16 cellular contexts compared by ENCODE assay signal in genomic region chr14:99194136-99194535, GRCh38.
DNase-seq lines count a peak whose midpoint lies in the region; ATAC-seq and TF ChIP-seq lines count a peak whose summit lies in the region.
"Had no signal": no experiment of that assay in that cellular context is flagged by ENCODE, and none has a peak within 500 bp of the region (broad histone marks: within the 10 kb centered on the region; RNA-seq: fewer than 3 reads in every experiment).

No MANE protein-coding gene starts in this region.

- H3K9me3 Mint-ChIP-seq in activated naive CD4-positive, alpha-beta T cell treated with anti-CD3 and anti-CD28 coated beads, Interleukin-2, amount 50 U/mL, for 24 hours: no peaks in the 10 kb centered on the region
- no peaks in the 10 kb centered on the region for H3K9me3 Mint-ChIP-seq in activated CD4-positive, alpha-beta memory T cell treated with anti-CD3 and anti-CD28 coated beads for 36 hours
- no peaks in the 10 kb centered on the region for H3K9me3 Mint-ChIP-seq in chondrocyte (ENCODE audit: low read depth)
- H3K9me3 Mint-ChIP-seq: stimulated activated memory B cell treated with anti-CD40 and anti-IgM and Interleukin-4, amounts not matched to agents 10 μg/mL and 1 μg/mL and 100 μg/mL, for 72 hours had no signal

- ATAC-seq in HG03025 (IDR thresholded peaks at IDR 0.05; ENCODE audit: low FRiP score, unreplicated experiment): no peak
- ATAC-seq: K562; stimulated activated memory B cell treated with anti-CD40 and anti-IgM and Interleukin-4, amounts not matched to agents 10 μg/mL and 1 μg/mL and 100 μg/mL, for 72 hours had no signal

- peaks cover 4% of the 10 kb centered on the region for H3K36me3 Mint-ChIP-seq in activated naive CD4-positive, alpha-beta T cell treated with anti-CD3 and anti-CD28 coated beads, Interleukin-2, amount 50 U/mL, for 24 hours
- H3K36me3 Mint-ChIP-seq in activated CD4-positive, alpha-beta memory T cell treated with anti-CD3 and anti-CD28 coated beads for 36 hours: peaks cover 35% of the 10 kb centered on the region
- peaks cover 2% of the 10 kb centered on the region for H3K36me3 Mint-ChIP-seq in chondrocyte (ENCODE audit: low read depth)
- H3K36me3 Mint-ChIP-seq: stimulated activated memory B cell treated with anti-CD40 and anti-IgM and Interleukin-4, amounts not matched to agents 10 μg/mL and 1 μg/mL and 100 μg/mL, for 72 hours had no signal

- TF ChIP-seq CTCF in chondrocyte (IDR thresholded peaks at IDR 0.05) (no peak), foreskin fibroblast (IDR thresholded peaks at IDR 0.05; ENCODE audit: low read depth, low read length) (no peak)

- CTCF ChIA-PET in activated CD4-positive, alpha-beta memory T cell treated with anti-CD3 and anti-CD28 coated beads for 36 hours (lab: Charles Lee): interaction anchor here (0.8 to 12.0 kb wide), 3 partner anchors 9 to 71 kb away, joined by 3 to 130 read pairs (median 5); no protein-coding TSS in a partner anchor

- no peak overlapping the region for H3K4me3 ChIP-seq in foreskin fibroblast (ENCODE audit: low read depth in 1 of 2, low read length in 2 of 2)
- H3K4me3 ChIP-seq: K562, ovary, thyroid gland had no signal

- intact Hi-C loops in activated CD4-positive, alpha-beta memory T cell treated with anti-CD3 and anti-CD28 coated beads for 36 hours (cut with micrococcal nuclease): loop anchor here (5.0 to 10.0 kb wide), 4 partner anchors 221 to 1489 kb away; no protein-coding TSS in a partner anchor

- POLR2A ChIA-PET in activated CD4-positive, alpha-beta memory T cell treated with anti-CD3 and anti-CD28 coated beads for 36 hours (lab: Charles Lee): interaction anchor here (0.6 to 1.6 kb wide), 5 partner anchors 13 to 74 kb away, joined by 3 to 4 read pairs (median 3); no protein-coding TSS in a partner anchor

- no peaks in the 10 kb centered on the region for H3K27me3 Mint-ChIP-seq in activated naive CD4-positive, alpha-beta T cell treated with anti-CD3 and anti-CD28 coated beads, Interleukin-2, amount 50 U/mL, for 24 hours
- H3K27me3 Mint-ChIP-seq in activated CD4-positive, alpha-beta memory T cell treated with anti-CD3 and anti-CD28 coated beads for 36 hours: no peaks in the 10 kb centered on the region
- H3K27me3 Mint-ChIP-seq in chondrocyte (ENCODE audit: low read depth): peaks cover 48% of the 10 kb centered on the region
- H3K27me3 Mint-ChIP-seq: stimulated activated memory B cell treated with anti-CD40 and anti-IgM and Interleukin-4, amounts not matched to agents 10 μg/mL and 1 μg/mL and 100 μg/mL, for 72 hours had no signal

- H3K4me1 Mint-ChIP-seq in activated naive CD4-positive, alpha-beta T cell treated with anti-CD3 and anti-CD28 coated beads, Interleukin-2, amount 50 U/mL, for 24 hours: peaks cover 98% of the 10 kb centered on the region
- peaks cover 95% of the 10 kb centered on the region for H3K4me1 Mint-ChIP-seq in activated CD4-positive, alpha-beta memory T cell treated with anti-CD3 and anti-CD28 coated beads for 36 hours (ENCODE audit: low read depth)
- peaks cover 15% of the 10 kb centered on the region for H3K4me1 Mint-ChIP-seq in chondrocyte (ENCODE audit: low read depth)
- H3K4me1 Mint-ChIP-seq: stimulated activated memory B cell treated with anti-CD40 and anti-IgM and Interleukin-4, amounts not matched to agents 10 μg/mL and 1 μg/mL and 100 μg/mL, for 72 hours had no signal

- H3K4me3 Mint-ChIP-seq in activated naive CD4-positive, alpha-beta T cell treated with anti-CD3 and anti-CD28 coated beads, Interleukin-2, amount 50 U/mL, for 24 hours: peak overlapping the region; percentile 97
- peak overlapping the region; percentile 0 for H3K4me3 Mint-ChIP-seq in activated CD4-positive, alpha-beta memory T cell treated with anti-CD3 and anti-CD28 coated beads for 36 hours
- H3K4me3 Mint-ChIP-seq in chondrocyte (ENCODE audit: unreplicated experiment): no peak overlapping the region
- H3K4me3 Mint-ChIP-seq: stimulated activated memory B cell treated with anti-CD40 and anti-IgM and Interleukin-4, amounts not matched to agents 10 μg/mL and 1 μg/mL and 100 μg/mL, for 72 hours had no signal

- H3K27ac Mint-ChIP-seq in activated naive CD4-positive, alpha-beta T cell treated with anti-CD3 and anti-CD28 coated beads, Interleukin-2, amount 50 U/mL, for 24 hours: peak overlapping the region; percentile 99
- H3K27ac Mint-ChIP-seq in activated CD4-positive, alpha-beta memory T cell treated with anti-CD3 and anti-CD28 coated beads for 36 hours: peak overlapping the region; percentile 88
- H3K27ac Mint-ChIP-seq in chondrocyte (ENCODE audit: unreplicated experiment): no peak overlapping the region
- H3K27ac Mint-ChIP-seq: stimulated activated memory B cell treated with anti-CD40 and anti-IgM and Interleukin-4, amounts not matched to agents 10 μg/mL and 1 μg/mL and 100 μg/mL, for 72 hours had no signal

- no peak for DNase-seq in activated naive CD4-positive, alpha-beta T cell (lab: John Stamatoyannopoulos, UW)
- DNase-seq in activated CD4-positive, alpha-beta memory T cell treated with anti-CD3 and anti-CD28 coated beads for 36 hours: no peak
- DNase-seq in chondrocyte (ENCODE audit: low spot score) (peak; percentile 72), foreskin fibroblast (no peak), putamen (ENCODE audit: low spot score) (no peak)
- DNase-seq: DMS79 treated with DMSO at 0.1 percent for 48 hours, H7, NCI-H146, NCI-H2171, NCI-H748 treated with DMSO at 0.1 percent for 48 hours, thyroid gland had no signal
